Comparison of ENCODE assay signal across 14 cellular contexts in genomic region chr5:172905771-172906170, GRCh38. TPM values are rescaled to one million over a fixed set of nuclear protein-coding genes. Genes with fewer than 3 reads are reported as not detected.
DNase-seq lines count a peak whose midpoint lies in the region; ATAC-seq, FAIRE-seq and TF ChIP-seq lines count a peak whose summit lies in the region.
"Had no signal": no experiment of that assay in that cellular context is flagged by ENCODE, and none has a peak within 500 bp of the region (broad histone marks: within the 10 kb centered on the region; RNA-seq: fewer than 3 reads in every experiment).

No MANE protein-coding gene starts in this region.

- in situ Hi-C loops in GM12878 (cut with MboI): no loop called here

- 54% methylated on average over 3 of the region's 3 CpGs for WGBS in GM12878 (ENCODE audit: insufficient coverage, insufficient replicate concordance, low lambda C conversion rate, missing lambda C conversion rate)
- WGBS in smooth muscle cell (ENCODE audit: low lambda C conversion rate): 63% methylated on average over 3 of the region's 3 CpGs

- H3K27me3 ChIP-seq in GM23338 (ENCODE audit: insufficient read depth) (no peaks in the 10 kb centered on the region), GM12878 (replicated peaks in 1 of 2; ENCODE audit: control insufficient read depth in 2 of 2, insufficient read depth in 2 of 2, low read length in 1 of 2) (no peaks in the 10 kb centered on the region), smooth muscle cell (ENCODE audit: low read depth) (no peaks in the 10 kb centered on the region)
- no peaks in the 10 kb centered on the region for H3K27me3 ChIP-seq in naive thymus-derived CD4-positive, alpha-beta T cell (ENCODE audit: control insufficient read depth in 2 of 2, insufficient read depth in 2 of 2, low read length in 2 of 2)

- H3K79me2 ChIP-seq in GM23338 (replicated peaks; ENCODE audit: insufficient read depth): no peaks in the 10 kb centered on the region
- H3K79me2 ChIP-seq in GM12878 (ENCODE audit: control insufficient read depth, insufficient read depth, low read length): no peaks in the 10 kb centered on the region
- no peaks in the 10 kb centered on the region for H3K79me2 ChIP-seq in smooth muscle cell (ENCODE audit: low read depth)

- no peak for TF ChIP-seq CTCF in GM23338 (conservative IDR thresholded peaks at IDR 0.05; ENCODE audit: low read depth in 2 of 2)
- no peak for TF ChIP-seq CTCF in GM12878 (IDR thresholded peaks at IDR 0.05 in 2 of 3, conservative IDR thresholded peaks at IDR 0.05 in 1 of 3; ENCODE audit: control insufficient read depth in 2 of 3, extremely low read depth in 1 of 3, insufficient read depth in 1 of 3, low read depth in 3 of 3, low read length in 3 of 3)
- no peak for TF ChIP-seq CTCF in smooth muscle cell (IDR thresholded peaks at IDR 0.05; ENCODE audit: borderline replicate concordance, insufficient read depth, poor library complexity, severe bottlenecking)

- H3K9me3 Mint-ChIP-seq in GM23338: no peaks in the 10 kb centered on the region
- no peaks in the 10 kb centered on the region for H3K9me3 Mint-ChIP-seq in naive thymus-derived CD4-positive, alpha-beta T cell
- H3K9me3 Mint-ChIP-seq: activated naive CD4-positive, alpha-beta T cell treated with anti-CD3 and anti-CD28 coated beads, Interleukin-2, amount 50 U/mL, for 24 hours had no signal

- H4K20me1 ChIP-seq in GM23338 (replicated peaks; ENCODE audit: insufficient read depth) (0 out of 2 replicates have a peak, but pooled peaks cover 3% of the 10 kb centered on the region), GM12878 (ENCODE audit: control insufficient read depth, insufficient read depth) (no peaks in the 10 kb centered on the region), smooth muscle cell (ENCODE audit: low read depth) (no peaks in the 10 kb centered on the region)

- H3K36me3 ChIP-seq in GM23338 (ENCODE audit: insufficient read depth) (peaks cover 7% of the 10 kb centered on the region; the same call in 1 of the 2 replicates), GM12878 (ENCODE audit: control insufficient read depth in 2 of 2, insufficient read depth in 2 of 2, low read length in 1 of 2) (peaks cover 3 to 10% of the 10 kb centered on the region in 2 experiments; a peak in 3 of 4 replicates), smooth muscle cell (ENCODE audit: low read depth) (no peaks in the 10 kb centered on the region)
- peaks cover 0 to 38% (median 4%) of the 10 kb centered on the region in 3 experiments for H3K36me3 ChIP-seq in naive thymus-derived CD4-positive, alpha-beta T cell (ENCODE audit: control insufficient read depth in 2 of 3, insufficient read depth in 3 of 3, low read length in 3 of 3)

- TF ChIP-seq RAD21 in GM12878 (IDR thresholded peaks at IDR 0.05; ENCODE audit: insufficient read depth, low read depth, low read length): no peak

- FAIRE-seq in GM12878 (lab: Jason Lieb, UNC): no peak

- DNase-seq in GM23338 (ENCODE audit: low spot score) (peak; percentile 30), GM12878 (ENCODE audit: low read depth, low spot score) (no peak), left kidney (ENCODE audit: low read depth, low spot score) (peak; percentile 54), smooth muscle cell (lab: John Stamatoyannopoulos, UW; ENCODE audit: unreplicated experiment) (no peak), AG20443 (ENCODE audit: low spot score) (no peak), NCI-H82 (lab: John Stamatoyannopoulos, UW) (no peak), COR-L47 (lab: John Stamatoyannopoulos, UW) (no peak)
- DNase-seq in naive thymus-derived CD4-positive, alpha-beta T cell: no peak
- DNase-seq: activated CD4-positive, alpha-beta T cell treated with anti-CD3 and anti-CD28 coated beads for 4 hours; NCI-H2171; SHP77; stimulated activated CD4-positive, alpha-beta T cell treated with anti-CD3 and anti-CD28 coated beads, Interleukin-15, amount 100 ng/mL, for 24 hours had no signal

- ATAC-seq in GM23338: peak; percentile 6; the same call in 1 of the 3 replicates
- no peak for ATAC-seq in GM12878
- ATAC-seq in naive thymus-derived CD4-positive, alpha-beta T cell: no peak

- intact Hi-C loops in GM12878 (cut with micrococcal nuclease; ENCODE audit: unreplicated experiment): loop anchor here (5.0 kb wide), 2 partner anchors 68 to 133 kb away; partner anchors contain the start of gene DUSP1
- intact Hi-C loops in naive thymus-derived CD4-positive, alpha-beta T cell (cut with micrococcal nuclease): no loop called here

- TF ChIP-seq POLR2A in GM12878 (IDR thresholded peaks at IDR 0.05; ENCODE audit: low read depth, low read length): no peak

- peaks cover 8% of the 10 kb centered on the region; the same call in 1 of the 2 replicates for H3K4me1 ChIP-seq in GM23338 (ENCODE audit: insufficient read depth)
- H3K4me1 ChIP-seq in GM12878 (ENCODE audit: control insufficient read depth, insufficient read depth, low read length): peaks cover 22% of the 10 kb centered on the region
- peaks cover 42% of the 10 kb centered on the region for H3K4me1 ChIP-seq in smooth muscle cell (ENCODE audit: low read depth)
- H3K4me1 ChIP-seq in naive thymus-derived CD4-positive, alpha-beta T cell (ENCODE audit: control insufficient read depth in 2 of 2, insufficient read depth in 2 of 2, low read length in 2 of 2): no peaks in the 10 kb centered on the region

- CTCF ChIA-PET in GM12878 (lab: Yijun Ruan, JAX): interaction anchor here (0.8 to 3.5 kb wide), 12 partner anchors 24 to 199 kb away, joined by 3 to 24 read pairs (median 3); partner anchors contain the start of gene DUSP1
- CTCF ChIA-PET in naive thymus-derived CD4-positive, alpha-beta T cell (lab: Charles Lee): interaction anchor here (0.8 to 1.3 kb wide), 2 partner anchors 28 to 209 kb away, joined by 3 read pairs; no protein-coding TSS in a partner anchor

- no peak for TF ChIP-seq EP300 in GM12878 (IDR thresholded peaks at IDR 0.05; ENCODE audit: borderline replicate concordance in 1 of 2, control insufficient read depth in 1 of 2, low read depth in 2 of 2, low read length in 2 of 2)

- H3K27ac Mint-ChIP-seq in GM23338: peak overlapping the region; percentile 83
- no peak overlapping the region for H3K27ac Mint-ChIP-seq in naive thymus-derived CD4-positive, alpha-beta T cell
- H3K27ac Mint-ChIP-seq: activated naive CD4-positive, alpha-beta T cell treated with anti-CD3 and anti-CD28 coated beads, Interleukin-2, amount 50 U/mL, for 24 hours had no signal

- H3K9me3 ChIP-seq in GM12878 (replicated peaks; ENCODE audit: control insufficient read depth, insufficient read depth, low read length): no peaks in the 10 kb centered on the region
- H3K9me3 ChIP-seq in smooth muscle cell (replicated peaks; ENCODE audit: low read depth): no peaks in the 10 kb centered on the region
- no peaks in the 10 kb centered on the region for H3K9me3 ChIP-seq in naive thymus-derived CD4-positive, alpha-beta T cell (ENCODE audit: control insufficient read depth in 2 of 3, low read length in 3 of 3)

- no peak overlapping the region for H3K4me2 ChIP-seq in GM23338
- 0 out of 2 replicates have a peak overlapping the region, but pooled peaks have one; percentile 31 for H3K4me2 ChIP-seq in GM12878 (ENCODE audit: control insufficient read depth, insufficient read depth)
- H3K4me2 ChIP-seq in smooth muscle cell: peak overlapping the region; percentile 27

- H3K27ac ChIP-seq in GM23338 (ENCODE audit: low read depth) (no peak overlapping the region), GM12878 (ENCODE audit: control insufficient read depth, insufficient read depth) (peak overlapping the region; percentile 56), smooth muscle cell (ENCODE audit: low read depth) (peak overlapping the region; percentile 98)
- no peak overlapping the region for H3K27ac ChIP-seq in naive thymus-derived CD4-positive, alpha-beta T cell (ENCODE audit: low read depth, low read length)

- H3K9me2 ChIP-seq in GM23338 (ENCODE audit: insufficient read depth): no peaks in the 10 kb centered on the region

- peaks cover 34% of the 10 kb centered on the region for H3K4me1 Mint-ChIP-seq in GM23338
- H3K4me1 Mint-ChIP-seq in naive thymus-derived CD4-positive, alpha-beta T cell: peaks cover 0 to 4% (median 0%) of the 10 kb centered on the region in 7 donors
- H3K4me1 Mint-ChIP-seq: activated naive CD4-positive, alpha-beta T cell treated with anti-CD3 and anti-CD28 coated beads, Interleukin-2, amount 50 U/mL, for 24 hours had no signal

- 0 out of 2 replicates have a peak, but pooled peaks cover 4% of the 10 kb centered on the region for H3F3A ChIP-seq in GM23338 (replicated peaks; ENCODE audit: low read depth)
- H3F3A ChIP-seq in smooth muscle cell (ENCODE audit: low read depth): peaks cover 27% of the 10 kb centered on the region

- SMC1A ChIA-PET in GM12878 (lab: Charles Lee; ENCODE audit: uncharacterized antibody, unreplicated experiment): interaction anchor here (0.9 to 2.3 kb wide), 8 partner anchors 23 to 189 kb away, joined by 3 to 9 read pairs (median 4); partner anchors contain the start of gene DUSP1

- H2AFZ ChIP-seq in GM23338 (no peak overlapping the region), GM12878 (ENCODE audit: control insufficient read depth, low read depth, low read length) (no peak overlapping the region), smooth muscle cell (ENCODE audit: low read depth) (no peak overlapping the region)

- no peak overlapping the region for H3K4me3 ChIP-seq in GM23338
- H3K4me3 ChIP-seq in GM12878: no peak overlapping the region
- H3K4me3 ChIP-seq in smooth muscle cell: no peak overlapping the region
- no peak overlapping the region for H3K4me3 ChIP-seq in naive thymus-derived CD4-positive, alpha-beta T cell (ENCODE audit: low read length)
- H3K4me3 ChIP-seq: lung had no signal

- no peak overlapping the region for H3K4me3 Mint-ChIP-seq in GM23338
- no peak overlapping the region for H3K4me3 Mint-ChIP-seq in naive thymus-derived CD4-positive, alpha-beta T cell
- H3K4me3 Mint-ChIP-seq: activated naive CD4-positive, alpha-beta T cell treated with anti-CD3 and anti-CD28 coated beads, Interleukin-2, amount 50 U/mL, for 24 hours had no signal

- peaks cover 4% of the 10 kb centered on the region for H3K27me3 Mint-ChIP-seq in GM23338 (ENCODE audit: insufficient read depth, low read depth, poor library complexity)
- no peaks in the 10 kb centered on the region for H3K27me3 Mint-ChIP-seq in naive thymus-derived CD4-positive, alpha-beta T cell
- H3K27me3 Mint-ChIP-seq: activated naive CD4-positive, alpha-beta T cell treated with anti-CD3 and anti-CD28 coated beads, Interleukin-2, amount 50 U/mL, for 24 hours had no signal

- H3K36me3 Mint-ChIP-seq in GM23338 (ENCODE audit: low read depth): peaks cover 22% of the 10 kb centered on the region
- peaks cover 0 to 24% (median 7%) of the 10 kb centered on the region in 5 donors for H3K36me3 Mint-ChIP-seq in naive thymus-derived CD4-positive, alpha-beta T cell

- no TSS peak for BruUV-seq in GM12878 (replicated peaks; lab: Mats Ljungman, UMichigan)

- H3K9ac ChIP-seq in GM12878 (ENCODE audit: control insufficient read depth, insufficient read depth, low read length) (no peak overlapping the region), smooth muscle cell (ENCODE audit: low read depth) (peak overlapping the region; percentile 53)

- POLR2A ChIA-PET in GM12878 (lab: Charles Lee): interaction anchor here (0.7 to 1.6 kb wide), 6 partner anchors 14 to 134 kb away, joined by 3 to 7 read pairs (median 4); partner anchors contain the start of gene DUSP1
- POLR2A ChIA-PET in naive thymus-derived CD4-positive, alpha-beta T cell (lab: Charles Lee): interaction anchor here (1.6 kb wide), 1 partner anchor 135 kb away, joined by 5 read pairs; the partner anchor contains the start of gene DUSP1

- RAD21 ChIA-PET in GM12878 (lab: Charles Lee; ENCODE audit: unreplicated experiment): interaction anchor here (0.8 to 2.3 kb wide), 8 partner anchors 9 to 711 kb away, joined by 3 to 17 read pairs (median 3); partner anchors contain the start of gene DUSP1

RNA-seq across cellular contexts. Expression of gene RPL26L1, which starts 53.5 kb away (rescaled TPM):
- total RNA-seq in GM23338 (2014; rRNA removed; shearing (Covaris generic)): 30.9 and 69.2 TPM in 2 replicates
- polyA plus RNA-seq in GM23338 (2016; fragmentation: Nextera tagmentation; extraction: Ambion mirVana) (148 and 160 TPM in 2 replicates), GM12878 (2011; rRNA removed) (121 and 139 TPM in 2 replicates), GM12878 (2014; fragmentation: Illumina TruSeq; extraction: Trizol) (76.4 and 93.7 TPM in 2 replicates), GM12878 (2014; fragmentation: Nextera tagmentation; extraction: Ambion mirVana) (100 to 1,000 TPM; 326 to 331 TPM), GM12878 (2014; rRNA removed) (83.3 and 97.2 TPM in 2 replicates), GM12878 (2016; fragmentation: Nextera tagmentation; extraction: Ambion mirVana) (100 to 1,000 TPM; 183 TPM), smooth muscle cell (83.0 and 99.6 TPM in 2 replicates)
- total RNA-seq in GM12878 (2013; cell fraction: nucleolus; rRNA removed): 3.8 and 5.7 TPM in 2 replicates
- total RNA-seq in GM12878 (2014; rRNA removed) (61.5 and 64.4 TPM in 2 replicates), GM12878 (2014; rRNA removed; fragmentation: Illumina TruSeq; extraction: Trizol) (89.2 and 92.8 TPM in 2 replicates), GM12878 (2021) (61.1 and 67.2 TPM in 2 replicates), smooth muscle cell (75.5 and 83.2 TPM in 2 replicates)
- polyA plus RNA-seq in GM12878 (2011; ENCODE audit: low read depth): 96.8 TPM
- polyA plus RNA-seq in GM12878 (2011; cell fraction: cytosol; rRNA removed): 83.6 and 127 TPM in 2 replicates
- polyA plus RNA-seq in GM12878 (2011; cell fraction: nucleus; rRNA removed): 62.9 and 70.5 TPM in 2 replicates
- 56.1 and 57.3 TPM in 2 replicates for polyA plus RNA-seq in GM12878 (2012)
- 40.9 and 57.4 TPM in 2 replicates for polyA minus RNA-seq in GM12878 (2011; rRNA and poly(A)+ RNA removed)
- 11.9 and 21.1 TPM in 2 replicates for polyA minus RNA-seq in GM12878 (2011; cell fraction: cytosol; rRNA and poly(A)+ RNA removed)
- polyA minus RNA-seq in GM12878 (2011; cell fraction: nucleus; rRNA and poly(A)+ RNA removed): 7.1 and 13.2 TPM in 2 replicates
- 10 to 100 TPM in 3 of 5 experiments, 1 to 10 TPM in 2; 9.6 to 40.0 (median 12.9) TPM for total RNA-seq in naive thymus-derived CD4-positive, alpha-beta T cell
- 10 to 100 TPM; 29.7 to 37.1 TPM for polyA plus RNA-seq in naive thymus-derived CD4-positive, alpha-beta T cell

Comparison
In these comparisons a context has a peak if more than half of its experiments do, and no peak if none do; other contexts are left out.
1. DNase-seq: peak in GM23338 (single experiment) and left kidney (single experiment); none in GM12878 (single experiment), smooth muscle cell (single experiment), AG20443 (single experiment), naive thymus-derived CD4-positive, alpha-beta T cell (0 of 9), NCI-H82 (single experiment) and COR-L47 (single experiment).
2. H3K27ac ChIP-seq: peak in GM12878 (single experiment) and smooth muscle cell (single experiment); none in GM23338 (single experiment) and naive thymus-derived CD4-positive, alpha-beta T cell (single experiment).